8 cellular contexts compared by ENCODE assay signal in the genomic region with DNA sequence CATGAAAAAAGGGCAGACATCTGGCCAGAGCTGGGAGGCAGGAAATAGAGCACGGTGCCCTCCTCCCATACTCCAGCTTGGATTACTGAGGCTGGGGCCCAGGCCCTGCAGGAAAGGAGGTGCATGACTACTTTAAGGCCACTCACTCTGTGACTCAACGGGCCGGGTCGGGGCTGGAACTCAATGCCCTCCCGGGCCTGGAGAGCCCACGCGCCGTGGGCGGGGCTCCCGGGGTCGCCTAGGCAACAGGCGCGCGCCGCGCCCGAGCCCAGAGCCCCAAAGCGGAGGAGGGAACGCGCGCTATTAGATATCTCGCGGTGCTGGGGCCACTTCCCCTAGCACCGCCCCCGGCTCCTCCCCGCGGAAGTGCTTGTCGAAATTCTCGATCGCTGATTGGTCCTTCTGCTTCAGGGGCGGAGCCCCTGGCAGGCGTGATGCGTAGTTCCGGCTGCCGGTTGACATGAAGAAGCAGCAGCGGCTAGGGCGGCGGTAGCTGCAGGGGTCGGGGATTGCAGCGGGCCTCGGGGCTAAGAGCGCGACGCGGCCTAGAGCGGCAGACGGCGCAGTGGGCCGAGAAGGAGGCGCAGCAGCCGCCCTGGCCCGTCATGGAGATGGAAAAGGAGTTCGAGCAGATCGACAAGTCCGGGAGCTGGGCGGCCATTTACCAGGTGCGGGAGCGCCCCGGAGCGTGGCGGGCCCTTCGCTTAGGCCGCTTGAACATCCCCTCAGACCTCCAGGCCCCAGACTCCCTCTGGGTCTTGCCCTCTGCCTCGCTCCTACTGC. TPM values are rescaled to one million over a fixed set of nuclear protein-coding genes. Genes with fewer than 3 reads are reported as not detected.
DNase-seq lines count a peak whose midpoint lies in the region; ATAC-seq, FAIRE-seq and TF ChIP-seq lines count a peak whose summit lies in the region.

PTPN1 (plus strand) TSS at position 461 of the 783 bp plus-strand sequence; CDS start at position 606, 145 bp downstream.

- H3K9me3 ChIP-seq in HUES64 (ENCODE audit: insufficient read depth, low read depth, low read length) (no peaks in the 10 kb centered on the region), OCI-LY1 (ENCODE audit: low read length) (no peaks in the 10 kb centered on the region)

- H3K4me1 ChIP-seq in HUES64 (ENCODE audit: insufficient read depth, low read length) (peaks cover 16% of the 10 kb centered on the region), OCI-LY1 (ENCODE audit: insufficient read depth, low read length, severe bottlenecking) (peaks cover 36% of the 10 kb centered on the region)

- DNase-seq in Calu3 (peak; percentile 100), mesothelial cell of epicardium (ENCODE audit: low spot score in 2 of 2, unreplicated experiment in 2 of 2) (peak; percentile 99)
- DNase-seq in activated CD8-positive, alpha-beta memory T cell treated with anti-CD3 and anti-CD28 coated beads, Interleukin-2, amount 50 U/mL, for 4 hours = peak; percentile 98
- DNase-seq in stimulated activated CD8-positive, alpha-beta memory T cell treated with anti-CD3 and anti-CD28 coated beads, Interleukin-15, amount 100 ng/mL, for 48 hours (ENCODE audit: low read depth in 2 of 2) = peak; percentile 95 to 98

- peak within 1 kb of the TSS; percentile 88 for H3K27ac Mint-ChIP-seq in Calu3 (ENCODE audit: unreplicated experiment)
- peak within 1 kb of the TSS; percentile 89 for H3K27ac Mint-ChIP-seq in mesothelial cell of epicardium

- H3K9me2 ChIP-seq in OCI-LY1 (ENCODE audit: low read depth, low read length) = no peaks in the 10 kb centered on the region

- no peaks in the 10 kb centered on the region for H4K20me1 ChIP-seq in OCI-LY1 (ENCODE audit: insufficient read depth, low read length)

- H3K4me1 Mint-ChIP-seq in Calu3 (ENCODE audit: low read depth, unreplicated experiment) (peaks cover 38% of the 10 kb centered on the region), mesothelial cell of epicardium (peaks cover 50% of the 10 kb centered on the region)

- H3K4me3 Mint-ChIP-seq in Calu3 (ENCODE audit: low read depth, unreplicated experiment) (peak within 1 kb of the TSS; percentile 90), mesothelial cell of epicardium (peak within 1 kb of the TSS; percentile 92)

- peak within 1 kb of the TSS; percentile 83 for H3K9ac ChIP-seq in HUES64 (ENCODE audit: low read depth, low read length)
- H3K9ac ChIP-seq in OCI-LY1 (ENCODE audit: low read length) = peak within 1 kb of the TSS; percentile 87

- peak; percentile 63 for FAIRE-seq in endometrium (lab: Jason Lieb, UNC)

- H3K27ac ChIP-seq in HUES64 (ENCODE audit: low read depth, low read length) (peak within 1 kb of the TSS; percentile 65), OCI-LY1 (ENCODE audit: low read depth, low read length, poor library complexity, severe bottlenecking) (no peak within 1 kb of the TSS)

- H3K27me3 ChIP-seq in HUES64 (ENCODE audit: insufficient read depth, low read length) (no peaks in the 10 kb centered on the region), OCI-LY1 (ENCODE audit: insufficient read depth, low read length) (no peaks in the 10 kb centered on the region)

- peak within 1 kb of the TSS; percentile 98 for H3K4me2 ChIP-seq in OCI-LY1 (ENCODE audit: low read length)

- no peaks in the 10 kb centered on the region for H3F3A ChIP-seq in OCI-LY1 (ENCODE audit: insufficient read depth, low read length)

- H3K9me3 Mint-ChIP-seq in Calu3 (ENCODE audit: low read depth, unreplicated experiment) = no peaks in the 10 kb centered on the region
- H3K9me3 Mint-ChIP-seq in mesothelial cell of epicardium = no peaks in the 10 kb centered on the region

- intact Hi-C loops in Calu3 (cut with micrococcal nuclease; ENCODE audit: unreplicated experiment) = loop anchor here (1.0 kb wide), 1 partner anchor 66 kb away; no protein-coding TSS in a partner anchor

- CTCF ChIA-PET in Calu3 (lab: Charles Lee) = interaction anchor here (0.6 to 1.8 kb wide), 8 partner anchors 13 to 389 kb away, joined by 3 to 6 read pairs (median 4); no protein-coding TSS in a partner anchor

- H3K36me3 Mint-ChIP-seq in Calu3 (ENCODE audit: insufficient read depth, unreplicated experiment) (peaks cover 23% of the 10 kb centered on the region), mesothelial cell of epicardium (no peaks in the 10 kb centered on the region)

- H2AFZ ChIP-seq in OCI-LY1 (ENCODE audit: low read length) = peak within 1 kb of the TSS; percentile 90; the same call in 1 of the 2 replicates

- under 1% methylated on average over 64 of the region's 64 CpGs for WGBS in HUES64

- H3K36me3 ChIP-seq in HUES64 (ENCODE audit: insufficient read depth, low read length) = no peaks in the 10 kb centered on the region
- H3K36me3 ChIP-seq in OCI-LY1 (ENCODE audit: insufficient read depth, low read length) = no peaks in the 10 kb centered on the region; the same call in 1 of the 2 replicates

- H3K27me3 Mint-ChIP-seq in Calu3 (ENCODE audit: unreplicated experiment) = no peaks in the 10 kb centered on the region
- H3K27me3 Mint-ChIP-seq in mesothelial cell of epicardium (ENCODE audit: low read depth) = no peaks in the 10 kb centered on the region

- TF ChIP-seq CTCF in Calu3 (IDR thresholded peaks at IDR 0.05; ENCODE audit: unreplicated experiment) (peak; percentile 7), OCI-LY1 (IDR thresholded peaks at IDR 0.05; ENCODE audit: low read length) (no peak), mesothelial cell of epicardium (IDR thresholded peaks at IDR 0.05; ENCODE audit: unreplicated experiment) (no peak)

- peak; percentile 86 for ATAC-seq in GM21423 (IDR thresholded peaks at IDR 0.05; ENCODE audit: unreplicated experiment)

- H3K4me3 ChIP-seq in HUES64 (ENCODE audit: low read length) (peak within 1 kb of the TSS; percentile 88), OCI-LY1 (ENCODE audit: low read depth, low read length, poor library complexity, severe bottlenecking) (peak within 1 kb of the TSS; percentile 77)

- H3K79me2 ChIP-seq in OCI-LY1 (ENCODE audit: insufficient read depth, low read length) = peaks cover 42% of the 10 kb centered on the region

- BruUV-seq in Calu3 (replicated peaks; lab: Mats Ljungman, UMichigan) = no TSS peak

RNA-seq across cellular contexts. Expression of gene PTPN1, which starts in this region (rescaled TPM):
- total RNA-seq in Calu3 (2022) (58.5 and 67.5 TPM in 2 replicates), mesothelial cell of epicardium (26.2 to 27.7 TPM (median 27.3 TPM) in 3 replicates)
- polyA plus RNA-seq in HUES64 (2013, experiment 1 of 2) = 27.0 TPM
- polyA plus RNA-seq in HUES64 (2013, experiment 2 of 2) = 25.7 TPM
